ENCODE assay signal across 22 cellular contexts in genomic region chr3:166889241-166889640, GRCh38.
"Had no signal": no experiment of that assay in that cellular context is flagged by ENCODE, and none has a peak within 500 bp of the region (broad histone marks: within the 10 kb centered on the region; RNA-seq: fewer than 3 reads in every experiment).

No MANE protein-coding gene starts in this region.

- H3K27ac ChIP-seq: adrenal gland had no signal

- H3K36me3 ChIP-seq: adrenal gland, MG63 had no signal

- ATAC-seq: activated CD4-positive, CD25-positive, alpha-beta regulatory T cell treated with anti-CD3 and anti-CD28 coated beads, Interleukin-2, amount 50 U/mL, for 24 hours; activated CD8-positive, alpha-beta T cell treated with anti-CD3 and anti-CD28 coated beads for 36 hours; activated T-cell treated with anti-CD3 and anti-CD28 coated beads, Interleukin-2, amount 50 U/mL, for 72 hours; T-cell had no signal

- H3K4me1 ChIP-seq: adrenal gland had no signal

- H3K9me3 ChIP-seq: adrenal gland, MG63 had no signal

- H3K27me3 ChIP-seq: adrenal gland, MG63 had no signal

- H3K4me3 ChIP-seq: adrenal gland, MG63 had no signal

- DNase-seq: activated CD4-positive, alpha-beta T cell treated with anti-CD3 and anti-CD28 coated beads for 4 hours; activated CD8-positive, alpha-beta memory T cell treated with anti-CD3 and anti-CD28 coated beads, Interleukin-2, amount 50 U/mL, for 4 hours; activated CD8-positive, alpha-beta T cell treated with anti-CD3 and anti-CD28 coated beads for 36 hours; activated naive CD4-positive, alpha-beta T cell treated with anti-CD3 and anti-CD28 coated beads, Interleukin-2, amount 50 U/mL, for 16 hours; activated naive CD8-positive, alpha-beta T cell treated with anti-CD3 and anti-CD28 coated beads, Interleukin-2, amount 10 ng/mL, durations not matched to agents 7 days and 5 days; activated T-cell treated with anti-CD3 and anti-CD28 coated beads, Interleukin-2, amount 50 U/mL, for 72 hours; adrenal gland; aorta; MG63; NCI-H1092 treated with DMSO at 0.1 percent for 48 hours; NCI-H1417 treated with DMSO at 0.1 percent for 48 hours; NCI-H1694; NCI-H2029; NCI-H2107; NCI-H345; NCI-H510A; NCI-H526 treated with DMSO at 0.1 percent for 48 hours; NCI-H82; SIG-M5; T-cell; T-helper 2 cell had no signal
